In the genomic region with DNA sequence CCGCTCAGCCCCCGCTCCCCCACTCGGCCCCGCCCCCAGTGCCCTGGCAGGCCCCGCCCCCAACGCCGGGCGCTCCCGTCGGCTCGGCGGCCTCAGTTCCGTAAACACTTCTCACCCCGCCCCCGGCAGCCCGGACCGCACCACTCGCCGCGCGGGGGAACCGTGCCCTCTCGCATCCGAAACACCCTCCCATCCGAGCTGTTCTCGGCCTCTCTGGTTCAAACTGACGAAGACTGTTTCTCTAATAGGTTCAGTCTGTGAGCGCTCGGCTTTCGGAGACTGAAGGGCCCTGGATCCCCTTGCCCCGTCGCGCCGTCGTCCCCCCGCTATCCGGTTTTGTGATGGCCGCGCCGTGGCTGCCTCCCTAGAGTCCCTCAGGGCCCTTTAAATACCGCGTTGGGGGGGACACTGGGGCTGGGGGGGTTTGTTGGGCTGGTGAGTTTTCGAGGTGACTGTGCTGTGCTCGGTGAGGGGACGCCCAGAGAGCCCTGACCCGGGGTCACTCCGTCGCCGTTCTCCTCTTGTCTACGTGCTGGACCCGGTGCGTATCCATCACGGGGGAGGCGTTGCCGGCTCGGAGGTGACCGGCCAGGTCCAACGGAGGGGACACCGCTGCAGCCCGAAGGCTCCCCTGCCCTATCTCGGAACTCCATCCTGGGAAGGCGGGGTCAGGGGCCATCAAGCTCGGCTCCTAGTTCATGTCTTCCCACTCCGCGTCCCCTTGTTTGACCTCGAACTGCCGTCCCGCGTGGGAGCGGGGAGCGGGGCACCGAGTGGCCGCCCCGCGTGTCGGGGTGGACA, we compare ENCODE assay signal across 8 cellular contexts. TPM values are rescaled to one million over a fixed set of nuclear protein-coding genes. Genes with fewer than 3 reads are reported as not detected.
A peak's percentile ranks its signal among the peaks of the same experiment; 100 is the strongest.
DNase-seq lines count a peak whose midpoint lies in the region; ATAC-seq and TF ChIP-seq lines count a peak whose summit lies in the region.

A gene (plus strand): TSS at position 333 of the 801 bp plus-strand sequence. CDS start 8,343 bp downstream, outside the sequence.

- no peaks in the 10 kb centered on the region; the same call in 2 of the 3 replicates for H3K36me3 Mint-ChIP-seq in GM23338 (ENCODE audit: low read depth)
- H3K36me3 Mint-ChIP-seq in neural crest cell (ENCODE audit: low read depth) = no peaks in the 10 kb centered on the region

- H3K27me3 Mint-ChIP-seq in GM23338 (ENCODE audit: insufficient read depth, low read depth, poor library complexity) = peaks cover 7% of the 10 kb centered on the region
- H3K27me3 Mint-ChIP-seq in neural crest cell (ENCODE audit: low read depth) = peaks cover 32% of the 10 kb centered on the region
- H3K27me3 Mint-ChIP-seq in stimulated activated naive CD8-positive, alpha-beta T cell treated with anti-CD3 and anti-CD28 coated beads, Interleukin-15, amount 100 ng/mL, for 72 hours = no peaks in the 10 kb centered on the region

- H3F3A ChIP-seq in GM23338 (replicated peaks; ENCODE audit: low read depth) = no peaks in the 10 kb centered on the region; the same call in 1 of the 2 replicates

- H3K36me3 ChIP-seq in GM23338 (ENCODE audit: insufficient read depth) (no peaks in the 10 kb centered on the region), SJCRH30 (no peaks in the 10 kb centered on the region)

- peak within 1 kb of the TSS; percentile 93 for H3K4me2 ChIP-seq in GM23338

- H3K9me2 ChIP-seq in GM23338 (ENCODE audit: insufficient read depth) = no peaks in the 10 kb centered on the region

- H2AFZ ChIP-seq in GM23338 = peak within 1 kb of the TSS; percentile 98

- peaks cover 37% of the 10 kb centered on the region for H3K4me1 Mint-ChIP-seq in GM23338
- H3K4me1 Mint-ChIP-seq in neural crest cell = peaks cover 10% of the 10 kb centered on the region
- H3K4me1 Mint-ChIP-seq in stimulated activated naive CD8-positive, alpha-beta T cell treated with anti-CD3 and anti-CD28 coated beads, Interleukin-15, amount 100 ng/mL, for 72 hours = peaks cover 64% of the 10 kb centered on the region

- peak; percentile 67 for ATAC-seq in GM23338
- peak; percentile 78 for ATAC-seq in stimulated activated naive CD8-positive, alpha-beta T cell treated with anti-CD3 and anti-CD28 coated beads, Interleukin-15, amount 100 ng/mL, for 72 hours

- H3K4me1 ChIP-seq in GM23338 (ENCODE audit: insufficient read depth) (peaks cover 18% of the 10 kb centered on the region; the same call in 1 of the 2 replicates), SJCRH30 (no peaks in the 10 kb centered on the region)

- DNase-seq in DMS79 treated with DMSO at 0.1 percent for 48 hours (lab: John Stamatoyannopoulos, UW) (peak; percentile 68), GM23338 (ENCODE audit: low spot score) (peak; percentile 87), LHCN-M2 (ENCODE audit: low read depth) (peak; percentile 69), SJCRH30 (peak; percentile 74 to 77), foreskin fibroblast (peak; percentile 60 to 90), neural crest cell (ENCODE audit: low read depth, low spot score) (peak; percentile 74)
- peak; percentile 84 for DNase-seq in activated gamma-delta T cell treated with anti-CD3 and anti-CD28 coated beads, Interleukin-2, amount 50 U/mL, for 16 hours (ENCODE audit: low read depth)
- peak; percentile 88 for DNase-seq in stimulated activated naive CD8-positive, alpha-beta T cell treated with anti-CD3 and anti-CD28 coated beads, Interleukin-15, amount 100 ng/mL, for 72 hours

- H3K27me3 ChIP-seq in GM23338 (ENCODE audit: insufficient read depth) (no peaks in the 10 kb centered on the region), SJCRH30 (no peaks in the 10 kb centered on the region)

- no peak for TF ChIP-seq CTCF in GM23338 (conservative IDR thresholded peaks at IDR 0.05; ENCODE audit: low read depth in 2 of 2)
- TF ChIP-seq CTCF in foreskin fibroblast (IDR thresholded peaks at IDR 0.05; ENCODE audit: low read depth, low read length) = no peak
- no peak for TF ChIP-seq CTCF in neural crest cell (conservative IDR thresholded peaks at IDR 0.05)

- peak within 1 kb of the TSS; percentile 100 for H3K27ac Mint-ChIP-seq in GM23338
- peak within 1 kb of the TSS; percentile 100 for H3K27ac Mint-ChIP-seq in neural crest cell (ENCODE audit: unreplicated experiment)
- H3K27ac Mint-ChIP-seq in stimulated activated naive CD8-positive, alpha-beta T cell treated with anti-CD3 and anti-CD28 coated beads, Interleukin-15, amount 100 ng/mL, for 72 hours = peak within 1 kb of the TSS; percentile 100

- no peaks in the 10 kb centered on the region for H3K9me3 ChIP-seq in SJCRH30 (replicated peaks)

- no peaks in the 10 kb centered on the region for H3K79me2 ChIP-seq in GM23338 (replicated peaks; ENCODE audit: insufficient read depth)

- H3K27ac ChIP-seq in GM23338 (ENCODE audit: low read depth) = peak within 1 kb of the TSS; percentile 94
- H3K27ac ChIP-seq in SJCRH30 = peak within 1 kb of the TSS; percentile 96

- no peaks in the 10 kb centered on the region for H4K20me1 ChIP-seq in GM23338 (replicated peaks; ENCODE audit: insufficient read depth)

- H3K4me3 ChIP-seq in GM23338 (peak within 1 kb of the TSS; percentile 97), SJCRH30 (peak within 1 kb of the TSS; percentile 75), foreskin fibroblast (ENCODE audit: low read depth in 1 of 2, low read length in 2 of 2) (peak within 1 kb of the TSS; percentile 91 to 94)

- H3K4me3 Mint-ChIP-seq in GM23338 (peak within 1 kb of the TSS; percentile 86), neural crest cell (peak within 1 kb of the TSS; percentile 94)
- H3K4me3 Mint-ChIP-seq in stimulated activated naive CD8-positive, alpha-beta T cell treated with anti-CD3 and anti-CD28 coated beads, Interleukin-15, amount 100 ng/mL, for 72 hours = peak within 1 kb of the TSS; percentile 94 to 99

- H3K9me3 Mint-ChIP-seq in GM23338 (no peaks in the 10 kb centered on the region), neural crest cell (no peaks in the 10 kb centered on the region)
- no peaks in the 10 kb centered on the region for H3K9me3 Mint-ChIP-seq in stimulated activated naive CD8-positive, alpha-beta T cell treated with anti-CD3 and anti-CD28 coated beads, Interleukin-15, amount 100 ng/mL, for 72 hours

TF ChIP-seq in GM23338, 12 proteins besides CTCF, POLR2A, EP300 and RAD21:
- TF ChIP-seq NANOG (IDR thresholded peaks at IDR 0.05; ENCODE audit: borderline replicate concordance) = no peak
- TF ChIP-seq CREB1 (CRISPR knock-in tag; IDR thresholded peaks at IDR 0.05; ENCODE audit: low read depth) = peak; percentile 53

RNA-seq across cellular contexts. Expression of the gene that starts here (rescaled TPM):
- 4.4 and 5.2 TPM in 2 replicates for total RNA-seq in GM23338 (2014; rRNA removed; shearing (Covaris generic))
- 1.4 and 2.4 TPM in 2 replicates for polyA plus RNA-seq in GM23338 (2016; fragmentation: Nextera tagmentation; extraction: Ambion mirVana)
- total RNA-seq in LHCN-M2 (2014; rRNA removed) = 2.6 and 5.1 TPM in 2 replicates
- polyA plus RNA-seq in LHCN-M2 (2012) = 2.5 TPM
- total RNA-seq in SJCRH30 (2014; rRNA removed; shearing (Covaris generic)) = 0.25 and 0.30 TPM in 2 replicates
- total RNA-seq in neural crest cell = 1.4 and 1.8 TPM in 2 replicates

Comparison
In these comparisons a context has a peak if more than half of its experiments do, and no peak if none do; other contexts are left out.
1. Peak in every context shown above with its lines: DNase-seq, ATAC-seq, H3K4me3 ChIP-seq and H3K27ac ChIP-seq.
2. Peak in DNase-seq, H3K4me3 ChIP-seq and H3K27ac ChIP-seq in SJCRH30; RNA of the gene not detected or under 1 TPM.